Comparison of ENCODE assay signal across 24 cellular contexts in genomic region chr3:189317911-189318310, GRCh38.
"Had no signal": no experiment of that assay in that cellular context is flagged by ENCODE, and none has a peak within 500 bp of the region (broad histone marks: within the 10 kb centered on the region; RNA-seq: fewer than 3 reads in every experiment).

No MANE protein-coding gene starts in this region.

- DNase-seq: activated B cell treated with CpG ODN at 0.5 μM for 24 hours; activated CD4-positive, alpha-beta T cell treated with anti-CD3 and anti-CD28 coated beads for 4 hours; activated CD8-positive, alpha-beta T cell treated with anti-CD3 and anti-CD28 coated beads, Interleukin-2, amount 10 ng/mL, durations not matched to agents 7 days and 5 days; activated effector memory CD4-positive, alpha-beta T cell treated with Interleukin-2 at 50 U/mL for 16 hours; activated naive CD4-positive, alpha-beta T cell treated with anti-CD3 and anti-CD28 coated beads, Interleukin-2, amount 50 U/mL, for 16 hours; activated T-cell treated with anti-CD3 and anti-CD28 coated beads, Interleukin-2, amount 50 U/mL, for 4 hours; adrenal gland; erythroblast; foreskin melanocyte; glutamatergic neuron; hippocampal formation; islet precursor cell; lower lobe of right lung; midbrain; nephron progenitor cell; occipital lobe; posterior cingulate gyrus; retina; stimulated activated CD8-positive, alpha-beta memory T cell treated with anti-CD3 and anti-CD28 coated beads, Interleukin-4, amount 100 ng/mL, for 48 hours; stimulated activated naive CD4-positive, alpha-beta T cell treated with Interleukin-2 at 50 U/mL for 16 hours; substantia nigra; trophoblast cell had no signal

- H3K27me3 ChIP-seq: adrenal gland, breast epithelium had no signal

- H3K36me3 ChIP-seq: adrenal gland, breast epithelium, lower lobe of right lung had no signal

- H3K9me3 ChIP-seq: adrenal gland, breast epithelium, lower lobe of right lung had no signal

- H3K4me1 Mint-ChIP-seq: activated B cell treated with CpG ODN at 0.5 μM for 24 hours had no signal

- H3K27ac ChIP-seq: adrenal gland, coronary artery, lower lobe of right lung had no signal

- H3K4me3 Mint-ChIP-seq: activated B cell treated with CpG ODN at 0.5 μM for 24 hours; activated CD8-positive, alpha-beta T cell treated with anti-CD3 and anti-CD28 coated beads, Interleukin-2, amount 10 ng/mL, durations not matched to agents 7 days and 5 days; activated T-cell treated with anti-CD3 and anti-CD28 coated beads, Interleukin-2, amount 50 U/mL, for 4 hours; nephron progenitor cell had no signal

- ATAC-seq: activated CD8-positive, alpha-beta T cell treated with anti-CD3 and anti-CD28 coated beads, Interleukin-2, amount 10 ng/mL, durations not matched to agents 7 days and 5 days; activated T-cell treated with anti-CD3 and anti-CD28 coated beads, Interleukin-2, amount 50 U/mL, for 4 hours; lower lobe of right lung had no signal

- H3K9me3 Mint-ChIP-seq: activated B cell treated with CpG ODN at 0.5 μM for 24 hours; activated T-cell treated with anti-CD3 and anti-CD28 coated beads, Interleukin-2, amount 50 U/mL, for 4 hours; nephron progenitor cell had no signal

- H3K4me1 ChIP-seq: adrenal gland, breast epithelium, lower lobe of right lung had no signal

- H3K27ac Mint-ChIP-seq: activated B cell treated with CpG ODN at 0.5 μM for 24 hours; activated CD8-positive, alpha-beta T cell treated with anti-CD3 and anti-CD28 coated beads, Interleukin-2, amount 10 ng/mL, durations not matched to agents 7 days and 5 days; nephron progenitor cell had no signal

- H3K4me3 ChIP-seq: adrenal gland, breast epithelium, coronary artery, lower lobe of right lung had no signal
